ENCODE assay signal across 9 cellular contexts in genomic region chr10:24720096-24720495, GRCh38. TPM values are rescaled to one million over a fixed set of nuclear protein-coding genes. Genes with fewer than 3 reads are reported as not detected.
DNase-seq lines count a peak whose midpoint lies in the region; TF ChIP-seq lines count a peak whose summit lies in the region.
"Had no signal": no experiment of that assay in that cellular context is flagged by ENCODE, and none has a peak within 500 bp of the region (broad histone marks: within the 10 kb centered on the region; RNA-seq: fewer than 3 reads in every experiment).

No MANE protein-coding gene starts in this region.

- H3K4me1 ChIP-seq in right atrium auricular region: peaks cover 0 to 60% of the 10 kb centered on the region in 2 donors
- peaks cover 32% of the 10 kb centered on the region for H3K4me1 ChIP-seq in mucosa of stomach (ENCODE audit: control insufficient read depth, insufficient read depth, low read length)

- intact Hi-C loops in cardiac septum (cut with DNase I): loop anchor here (5.0 kb wide), 3 partner anchors 78 to 362 kb away; partner anchors contain the start of gene PRTFDC1
- intact Hi-C loops in dorsolateral prefrontal cortex (cut with DNase I): loop anchor here (5.0 to 10.0 kb wide), 8 partner anchors 72 to 362 kb away; partner anchors contain the start of genes ENKUR (in 1 of the 2) and THNSL1 (in 1 of the 2)

- peak overlapping the region; percentile 96 for H3K9ac ChIP-seq in mucosa of stomach (ENCODE audit: low read length)

- no peak for TF ChIP-seq CTCF in right atrium auricular region (IDR thresholded peaks at IDR 0.05)
- no peak for TF ChIP-seq CTCF in dorsolateral prefrontal cortex (IDR thresholded peaks at IDR 0.05 in 54 of 56, conservative IDR thresholded peaks at IDR 0.05 in 2 of 56; ENCODE audit: low read depth in 1 of 56, partially characterized antibody in 56 of 56)

- H3K27me3 ChIP-seq in right atrium auricular region: no peaks in the 10 kb centered on the region
- H3K27me3 ChIP-seq in dorsolateral prefrontal cortex: no peaks in the 10 kb centered on the region
- no peaks in the 10 kb centered on the region for H3K27me3 ChIP-seq in mucosa of stomach (ENCODE audit: control insufficient read depth, insufficient read depth, low read length)

- H3K27ac ChIP-seq in right atrium auricular region (no peak overlapping the region), dorsolateral prefrontal cortex (peak overlapping the region in 54 of 59 donors; percentile 4 to 100 (median 98))

- DNase-seq in right atrium auricular region (ENCODE audit: low spot score) (no peak), cardiac septum (ENCODE audit: low spot score) (no peak), dorsolateral prefrontal cortex (no peak), NCI-H446 treated with DMSO at 0.1 percent for 48 hours (lab: John Stamatoyannopoulos, UW) (no peak), hypothalamus (lab: John Stamatoyannopoulos, UW) (no peak)
- DNase-seq in stimulated activated CD4-positive, alpha-beta T cell treated with anti-CD3 and anti-CD28 coated beads, Interleukin-4, amount 100 ng/mL, for 4 hours: no peak
- no peak for DNase-seq in activated CD4-positive, CD25-positive, alpha-beta regulatory T cell (lab: John Stamatoyannopoulos, UW)
- DNase-seq: activated effector memory CD4-positive, alpha-beta T cell treated with Interleukin-2 at 50 U/mL for 16 hours had no signal

- H3K36me3 ChIP-seq in right atrium auricular region (no peaks in the 10 kb centered on the region), mucosa of stomach (ENCODE audit: control insufficient read depth, insufficient read depth, low read length) (no peaks in the 10 kb centered on the region)

- H3K4me3 ChIP-seq in right atrium auricular region: peak overlapping the region; percentile 76 to 84
- peak overlapping the region; percentile 50 to 94 (median 84) for H3K4me3 ChIP-seq in dorsolateral prefrontal cortex
- peak overlapping the region; percentile 21 for H3K4me3 ChIP-seq in mucosa of stomach (ENCODE audit: low read length)

- H3K9me3 ChIP-seq in right atrium auricular region (no peaks in the 10 kb centered on the region), mucosa of stomach (ENCODE audit: control insufficient read depth, low read length) (no peaks in the 10 kb centered on the region)

RNA-seq across cellular contexts. Expression of gene ARHGAP21, which starts 3.6 kb away (rescaled TPM):
- total RNA-seq in right atrium auricular region: 10 to 100 TPM; 45.0 to 46.3 TPM
- 56.4 TPM for total RNA-seq in cardiac septum
- total RNA-seq in dorsolateral prefrontal cortex: 100 to 1,000 TPM; 325 to 877 (median 454) TPM

Comparison
In these comparisons a context has a peak if more than half of its experiments do, and no peak if none do; other contexts are left out.
1. H3K27ac ChIP-seq: peak in dorsolateral prefrontal cortex (54 of 59); none in right atrium auricular region (0 of 2).
2. H3K4me3 ChIP-seq: peak in every context shown above with its lines; median percentile 84 in dorsolateral prefrontal cortex; 80 in right atrium auricular region; 21 in mucosa of stomach.